Comparison of ENCODE assay signal across 13 cellular contexts in the genomic region with DNA sequence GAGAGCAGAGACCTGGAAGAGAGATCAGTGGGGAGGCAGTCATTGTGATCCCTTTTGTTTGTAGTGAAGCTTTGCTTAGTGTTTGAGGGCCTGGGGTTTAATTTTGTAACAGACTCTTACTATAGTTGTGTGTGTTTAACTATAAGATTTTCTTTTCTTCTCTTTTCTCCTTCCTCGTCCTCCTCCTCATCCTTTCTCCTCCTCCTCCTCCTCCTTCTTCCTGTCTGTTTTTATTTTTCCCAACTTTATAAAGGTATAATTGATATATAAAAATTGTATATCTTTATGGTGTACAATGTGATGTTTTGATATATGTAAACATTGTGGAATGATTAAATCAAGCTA.
DNase-seq lines count a peak whose midpoint lies in the region; ATAC-seq and TF ChIP-seq lines count a peak whose summit lies in the region.
"Had no signal": no experiment of that assay in that cellular context is flagged by ENCODE, and none has a peak within 500 bp of the region (broad histone marks: within the 10 kb centered on the region; RNA-seq: fewer than 3 reads in every experiment).

No MANE protein-coding gene starts in this region.

- H3K4me1 ChIP-seq in BLaER1, result peaks cover 53% of the 10 kb centered on the region
- H3K4me1 ChIP-seq in psoas muscle, result peaks cover 54% of the 10 kb centered on the region

- 58 to 73% (median 65%) methylated on average over 1 of the region's 1 CpG for WGBS in psoas muscle, 3 donors

- TF ChIP-seq CTCF in WTC11 (IDR thresholded peaks at IDR 0.05) (no peak), glutamatergic neuron (IDR thresholded peaks at IDR 0.05; ENCODE audit: partially characterized antibody, unreplicated experiment) (no peak), psoas muscle (IDR thresholded peaks at IDR 0.05) (no peak)

- DNase-seq in WTC11 (ENCODE audit: low spot score), result no peak
- DNase-seq in glutamatergic neuron, result no peak
- no peak for DNase-seq in psoas muscle
- no peak for DNase-seq in stimulated activated CD4-positive, alpha-beta T cell treated with anti-CD3 and anti-CD28 coated beads, Interleukin-1b, Interleukin-23, amount 100 ng/mL, for 48 hours
- DNase-seq in HEK293T (ENCODE audit: extremely low spot score), result no peak
- DNase-seq: activated B cell treated with CpG ODN at 0.5 μM for 24 hours; activated T-cell treated with anti-CD3 and anti-CD28 coated beads, Interleukin-2, amount 50 U/mL, for 1 hour; erythroblast; GOT3; NCI-H2227 treated with DMSO at 0.1 percent for 48 hours had no signal

- POLR2A ChIA-PET in WTC11 (lab: Charles Lee), result interaction anchor here (0.7 to 3.3 kb wide), 10 partner anchors 9 to 71 kb away, joined by 3 to 27 read pairs (median 4); a partner anchor contains a TSS
- POLR2A ChIA-PET in HEK293T (lab: Yijun Ruan, JAX), result interaction anchor here (0.6 to 2.0 kb wide), 4 partner anchors 23 to 677 kb away, joined by 3 to 12 read pairs (median 4); no protein-coding TSS in a partner anchor

- peaks cover 78% of the 10 kb centered on the region for H4K20me1 ChIP-seq in BLaER1

- H3K36me3 ChIP-seq in BLaER1, result peaks cover 7% of the 10 kb centered on the region; the same call in 1 of the 2 replicates
- H3K36me3 ChIP-seq in psoas muscle (ENCODE audit: insufficient read depth in 1 of 2, low read depth in 1 of 2), result no peaks in the 10 kb centered on the region

- peak overlapping the region; percentile 58; the same call in 1 of the 2 replicates for H3K27ac ChIP-seq in BLaER1
- peak overlapping the region; percentile 69 for H3K27ac ChIP-seq in psoas muscle

- 0 out of 2 replicates have a peak overlapping the region, but pooled peaks have one; percentile 39 for H3K9ac ChIP-seq in BLaER1

- no peaks in the 10 kb centered on the region for H3K9me3 Mint-ChIP-seq in WTC11
- peaks cover 2% of the 10 kb centered on the region for H3K9me3 Mint-ChIP-seq in glutamatergic neuron (ENCODE audit: unreplicated experiment)
- H3K9me3 Mint-ChIP-seq: activated B cell treated with CpG ODN at 0.5 μM for 24 hours had no signal

- H3K4me2 ChIP-seq in BLaER1, result peak overlapping the region; percentile 68

- H3K27ac Mint-ChIP-seq in WTC11 (peak overlapping the region; percentile 98), glutamatergic neuron (ENCODE audit: unreplicated experiment) (peak overlapping the region; percentile 85)
- H3K27ac Mint-ChIP-seq: activated B cell treated with CpG ODN at 0.5 μM for 24 hours had no signal

- no peak for ATAC-seq in WTC11
- no peak for ATAC-seq in psoas muscle
- no peak for ATAC-seq in GM18909 (IDR thresholded peaks at IDR 0.05; ENCODE audit: poor library complexity, unreplicated experiment)
- no peak for ATAC-seq in GM21526 (IDR thresholded peaks at IDR 0.05; ENCODE audit: low FRiP score, unreplicated experiment)

- H3K36me3 Mint-ChIP-seq in WTC11 (peaks cover 2% of the 10 kb centered on the region; the same call in 1 of the 2 replicates), glutamatergic neuron (ENCODE audit: unreplicated experiment) (no peaks in the 10 kb centered on the region)

- H3K4me3 ChIP-seq in BLaER1 (no peak overlapping the region), psoas muscle (no peak overlapping the region)

- peak overlapping the region; percentile 31 for H3K4me3 Mint-ChIP-seq in WTC11
- peak overlapping the region; percentile 26 for H3K4me3 Mint-ChIP-seq in glutamatergic neuron (ENCODE audit: unreplicated experiment)
- H3K4me3 Mint-ChIP-seq: activated B cell treated with CpG ODN at 0.5 μM for 24 hours had no signal

- H3K4me1 Mint-ChIP-seq in WTC11 (peaks cover 67% of the 10 kb centered on the region), glutamatergic neuron (ENCODE audit: low read depth, unreplicated experiment) (peaks cover 21% of the 10 kb centered on the region)
- H3K4me1 Mint-ChIP-seq: activated B cell treated with CpG ODN at 0.5 μM for 24 hours had no signal

- no peaks in the 10 kb centered on the region for H3K27me3 Mint-ChIP-seq in WTC11 (ENCODE audit: low read depth)
- no peaks in the 10 kb centered on the region for H3K27me3 Mint-ChIP-seq in glutamatergic neuron (ENCODE audit: unreplicated experiment)
- H3K27me3 Mint-ChIP-seq: activated B cell treated with CpG ODN at 0.5 μM for 24 hours had no signal

- intact Hi-C loops in psoas muscle (cut with DNase I), result loop anchor here in 1 of 2 donors (2.0 kb wide), 1 partner anchor 55 kb away; no protein-coding TSS in a partner anchor

- H3K27me3 ChIP-seq in BLaER1 (no peaks in the 10 kb centered on the region), psoas muscle (ENCODE audit: insufficient read depth in 3 of 3, low read length in 2 of 3) (no peaks in the 10 kb centered on the region)

- H3K9me3 ChIP-seq in BLaER1, result no peaks in the 10 kb centered on the region
- no peaks in the 10 kb centered on the region for H3K9me3 ChIP-seq in psoas muscle

- CTCF ChIA-PET in WTC11 (lab: Charles Lee) (interaction anchor here (0.5 to 6.7 kb wide), 37 partner anchors 9 to 382 kb away, joined by 3 to 130 read pairs (median 5); a partner anchor contains a TSS), HEK293T (lab: Yijun Ruan, JAX) (interaction anchor here (0.6 to 2.9 kb wide), 12 partner anchors 12 to 277 kb away, joined by 3 to 8 read pairs (median 4); no protein-coding TSS in a partner anchor)

TF ChIP-seq in WTC11, 78 proteins besides CTCF, POLR2A, EP300 and RAD21 (continues in another document):
- TF ChIP-seq, protein P1, sequence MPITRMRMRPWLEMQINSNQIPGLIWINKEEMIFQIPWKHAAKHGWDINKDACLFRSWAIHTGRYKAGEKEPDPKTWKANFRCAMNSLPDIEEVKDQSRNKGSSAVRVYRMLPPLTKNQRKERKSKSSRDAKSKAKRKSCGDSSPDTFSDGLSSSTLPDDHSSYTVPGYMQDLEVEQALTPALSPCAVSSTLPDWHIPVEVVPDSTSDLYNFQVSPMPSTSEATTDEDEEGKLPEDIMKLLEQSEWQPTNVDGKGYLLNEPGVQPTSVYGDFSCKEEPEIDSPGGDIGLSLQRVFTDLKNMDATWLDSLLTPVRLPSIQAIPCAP (CRISPR knock-in tag; IDR thresholded peaks at IDR 0.05), result no peak
- no peak for TF ChIP-seq CREM (CRISPR knock-in tag; IDR thresholded peaks at IDR 0.05)
- TF ChIP-seq ZNF219 (CRISPR knock-in tag; IDR thresholded peaks at IDR 0.05; ENCODE audit: borderline replicate concordance), result no peak
- no peak for TF ChIP-seq EMX1 (CRISPR knock-in tag; IDR thresholded peaks at IDR 0.05)
- TF ChIP-seq, protein P2, sequence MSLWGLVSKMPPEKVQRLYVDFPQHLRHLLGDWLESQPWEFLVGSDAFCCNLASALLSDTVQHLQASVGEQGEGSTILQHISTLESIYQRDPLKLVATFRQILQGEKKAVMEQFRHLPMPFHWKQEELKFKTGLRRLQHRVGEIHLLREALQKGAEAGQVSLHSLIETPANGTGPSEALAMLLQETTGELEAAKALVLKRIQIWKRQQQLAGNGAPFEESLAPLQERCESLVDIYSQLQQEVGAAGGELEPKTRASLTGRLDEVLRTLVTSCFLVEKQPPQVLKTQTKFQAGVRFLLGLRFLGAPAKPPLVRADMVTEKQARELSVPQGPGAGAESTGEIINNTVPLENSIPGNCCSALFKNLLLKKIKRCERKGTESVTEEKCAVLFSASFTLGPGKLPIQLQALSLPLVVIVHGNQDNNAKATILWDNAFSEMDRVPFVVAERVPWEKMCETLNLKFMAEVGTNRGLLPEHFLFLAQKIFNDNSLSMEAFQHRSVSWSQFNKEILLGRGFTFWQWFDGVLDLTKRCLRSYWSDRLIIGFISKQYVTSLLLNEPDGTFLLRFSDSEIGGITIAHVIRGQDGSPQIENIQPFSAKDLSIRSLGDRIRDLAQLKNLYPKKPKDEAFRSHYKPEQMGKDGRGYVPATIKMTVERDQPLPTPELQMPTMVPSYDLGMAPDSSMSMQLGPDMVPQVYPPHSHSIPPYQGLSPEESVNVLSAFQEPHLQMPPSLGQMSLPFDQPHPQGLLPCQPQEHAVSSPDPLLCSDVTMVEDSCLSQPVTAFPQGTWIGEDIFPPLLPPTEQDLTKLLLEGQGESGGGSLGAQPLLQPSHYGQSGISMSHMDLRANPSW (CRISPR knock-in tag; conservative IDR thresholded peaks at IDR 0.05; ENCODE audit: low read depth), result no peak
- TF ChIP-seq ZNF138 (CRISPR knock-in tag; conservative IDR thresholded peaks at IDR 0.05), result no peak
- no peak for TF ChIP-seq SMAD3 (CRISPR knock-in tag; IDR thresholded peaks at IDR 0.05; ENCODE audit: borderline replicate concordance)

TF ChIP-seq in HEK293T, 16 proteins besides CTCF, POLR2A, EP300 and RAD21:
- TF ChIP-seq TARDBP (IDR thresholded peaks at IDR 0.05) (no peak), ARNT (IDR thresholded peaks at IDR 0.05) (no peak), LEF1 (IDR thresholded peaks at IDR 0.05; ENCODE audit: borderline replicate concordance) (no peak)
TF ChIP-seq in HEK293T: peak in this region for 0.
